In the genomic region with DNA sequence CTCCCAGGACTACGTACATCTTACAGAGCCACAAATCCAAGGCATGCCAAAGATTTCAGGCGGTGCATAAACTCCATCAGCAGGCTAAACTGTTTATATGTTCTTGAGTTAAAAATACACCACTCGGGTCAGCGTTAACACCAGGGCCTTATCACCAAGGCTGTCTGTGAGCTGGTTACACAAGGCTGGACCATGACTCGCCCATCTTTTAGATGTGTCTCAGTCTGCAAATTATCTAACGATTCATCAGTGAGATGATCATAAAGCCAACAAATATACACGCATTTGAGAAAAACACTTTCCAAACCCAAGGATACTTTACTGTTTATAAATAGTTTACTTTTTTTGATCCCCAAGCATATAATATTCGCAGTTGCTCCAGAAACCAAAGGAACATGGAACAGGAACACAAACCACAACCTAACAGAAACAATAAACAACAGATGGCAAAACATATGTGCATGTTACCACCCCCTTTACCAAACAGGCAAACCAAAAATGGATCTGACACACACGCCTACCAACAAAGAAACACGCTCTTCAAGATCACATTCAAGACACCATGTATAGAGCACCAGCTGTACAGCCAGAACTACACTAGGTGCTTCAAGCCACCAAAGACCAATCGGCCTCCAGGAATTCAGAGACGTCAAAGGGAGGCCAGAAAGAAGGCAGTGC, we compare ENCODE assay signal across 10 cellular contexts. TPM values are rescaled to one million over a fixed set of nuclear protein-coding genes. Genes with fewer than 3 reads are reported as not detected.
DNase-seq lines count a peak whose midpoint lies in the region; ATAC-seq and TF ChIP-seq lines count a peak whose summit lies in the region.
"Had no signal": no experiment of that assay in that cellular context is flagged by ENCODE, and none has a peak within 500 bp of the region (broad histone marks: within the 10 kb centered on the region; RNA-seq: fewer than 3 reads in every experiment).

No MANE protein-coding gene starts in this region.

- peak in 2 of 4 donors; percentile 12 to 70 for TF ChIP-seq EP300 in sigmoid colon (IDR thresholded peaks at IDR 0.05)

- H3K27ac ChIP-seq in sigmoid colon = peak overlapping the region; percentile 85 to 95 (median 91)

- H3K27me3 ChIP-seq in sigmoid colon = no peaks in the 10 kb centered on the region

- intact Hi-C loops in sigmoid colon (cut with DNase I) = loop anchor here (5.0 kb wide), 1 partner anchor 33 kb away; no protein-coding TSS in a partner anchor

- ATAC-seq in stimulated activated naive CD8-positive, alpha-beta T cell treated with anti-CD3 and anti-CD28 coated beads, Interleukin-15, Interleukin-2, amounts not matched to agents 100 U/mL and 50 U/mL, for 24 hours = no peak
- no peak for ATAC-seq in GM18873 (IDR thresholded peaks at IDR 0.05; ENCODE audit: low FRiP score, unreplicated experiment)

- H3K4me3 ChIP-seq in sigmoid colon = no peak overlapping the region

- peak; percentile 78 for DNase-seq in EH (ENCODE audit: low read depth)
- peak; percentile 83 for DNase-seq in RPMI7951 (ENCODE audit: low read depth)
- peak; percentile 55 for DNase-seq in fibroblast of the conjunctiva (ENCODE audit: low read depth)
- peak; percentile 81 for DNase-seq in sigmoid colon
- no peak for DNase-seq in stimulated activated naive CD8-positive, alpha-beta T cell treated with anti-CD3 and anti-CD28 coated beads, Interleukin-15, Interleukin-2, amounts not matched to agents 100 U/mL and 50 U/mL, for 24 hours
- no peak for DNase-seq in GM10248 (ENCODE audit: extremely low spot score)
- no peak for DNase-seq in effector CD4-positive, alpha-beta T cell
- DNase-seq: GDM1, NCI-H345 had no signal

- H3K36me3 ChIP-seq in sigmoid colon = no peaks in the 10 kb centered on the region

- no peaks in the 10 kb centered on the region for H3K9me3 ChIP-seq in sigmoid colon

- H3K4me1 ChIP-seq in sigmoid colon = peaks cover 0 to 100% (median 97%) of the 10 kb centered on the region in 4 donors

- WGBS in sigmoid colon, 2 donors = 43 to 59% methylated on average over 12 of the region's 12 CpGs

- POLR2A ChIA-PET in GM10248 (lab: Yijun Ruan, JAX) = no interaction called here

- TF ChIP-seq POLR2A in sigmoid colon (IDR thresholded peaks at IDR 0.05) = no peak

- TF ChIP-seq CTCF in sigmoid colon (IDR thresholded peaks at IDR 0.05) (no peak), GM10248 (IDR thresholded peaks at IDR 0.05; ENCODE audit: control extremely low read depth, extremely low read depth, low read depth, missing control alignments) (no peak)

- CTCF ChIA-PET in GM10248 (lab: Yijun Ruan, JAX) = interaction anchor here (0.7 to 2.3 kb wide), 5 partner anchors 11 to 81 kb away, joined by 3 to 9 read pairs (median 3); no protein-coding TSS in a partner anchor

RNA-seq across cellular contexts. Expression of a gene that starts 15.4 kb away (rescaled TPM):
- 51.9 and 56.7 TPM in 2 replicates for total RNA-seq in RPMI7951 (2014; rRNA removed; shearing (Covaris generic))
- total RNA-seq in sigmoid colon = 100 to 1,000 TPM; 150 to 226 (median 210) TPM
- polyA plus RNA-seq in sigmoid colon = 10 to 100 TPM in 1 of 3 donors, 1 to 10 TPM in 2; 4.2 to 36.1 (median 6.0) TPM

Comparison
In these comparisons a context has a peak if more than half of its experiments do, and no peak if none do; other contexts are left out.
1. DNase-seq: peak in EH (single experiment), RPMI7951 (single experiment), fibroblast of the conjunctiva (single experiment) and sigmoid colon (single experiment); none in stimulated activated naive CD8-positive, alpha-beta T cell treated with anti-CD3 and anti-CD28 coated beads, Interleukin-15, Interleukin-2, amounts not matched to agents 100 U/mL and 50 U/mL, for 24 hours (single experiment), GM10248 (single experiment) and effector CD4-positive, alpha-beta T cell (single experiment).